In the genomic region with DNA sequence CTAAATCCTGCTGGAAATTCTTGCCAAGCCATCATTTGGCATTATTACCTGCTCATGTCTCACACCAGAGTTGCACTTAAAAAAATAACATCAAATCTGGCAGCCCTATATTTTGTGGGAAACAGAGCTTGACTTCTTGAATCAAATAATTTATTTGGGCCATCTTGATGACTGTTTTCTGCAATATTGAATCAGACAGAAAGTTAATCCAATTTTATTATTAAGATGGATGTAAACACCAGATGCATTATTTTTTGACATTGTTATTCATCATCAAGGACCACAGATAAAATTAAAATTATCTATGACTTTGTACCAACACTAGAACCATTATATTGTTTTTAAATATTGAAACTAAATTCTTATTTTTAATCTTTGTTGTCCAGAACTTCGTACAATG, we compare ENCODE assay signal across 23 cellular contexts.
DNase-seq lines count a peak whose midpoint lies in the region; FAIRE-seq and TF ChIP-seq lines count a peak whose summit lies in the region.
"Had no signal": no experiment of that assay in that cellular context is flagged by ENCODE, and none has a peak within 500 bp of the region (broad histone marks: within the 10 kb centered on the region; RNA-seq: fewer than 3 reads in every experiment).

No MANE protein-coding gene starts in this region.

- no peak for TF ChIP-seq CTCF in SK-N-SH (IDR thresholded peaks at IDR 0.05)

- H3K9ac ChIP-seq in BLaER1, result no peak overlapping the region
- H3K9ac ChIP-seq in SK-N-SH, result no peak overlapping the region

- no peaks in the 10 kb centered on the region for H4K20me1 ChIP-seq in BLaER1
- no peaks in the 10 kb centered on the region for H4K20me1 ChIP-seq in SK-N-SH (ENCODE audit: insufficient read depth)

- H3K4me3 ChIP-seq in BLaER1, result no peak overlapping the region
- no peak overlapping the region for H3K4me3 ChIP-seq in SK-N-SH (ENCODE audit: low read depth in 2 of 2, low read length in 1 of 2)
- H3K4me3 ChIP-seq: A549 had no signal

- no peak for TF ChIP-seq RAD21 in SK-N-SH (IDR thresholded peaks at IDR 0.05; ENCODE audit: low read length)

- peaks cover 17% of the 10 kb centered on the region for H3K9me3 ChIP-seq in BLaER1
- no peaks in the 10 kb centered on the region for H3K9me3 ChIP-seq in SK-N-SH
- H3K9me3 ChIP-seq: A549 had no signal

- WGBS in SK-N-SH (ENCODE audit: low lambda C conversion rate), result 24% methylated on average over 1 of the region's 1 CpG

- no peak overlapping the region for H3K27ac ChIP-seq in BLaER1
- peak overlapping the region; percentile 3 to 85; a peak in 3 of 4 replicates for H3K27ac ChIP-seq in SK-N-SH (ENCODE audit: low read depth in 2 of 2, low read length in 1 of 2)
- H3K27ac ChIP-seq: 22Rv1, A549 had no signal

- H2AFZ ChIP-seq in SK-N-SH (ENCODE audit: low read depth), result no peak overlapping the region

- no peaks in the 10 kb centered on the region for H3K9me2 ChIP-seq in SK-N-SH

- H3K36me3 ChIP-seq in BLaER1, result peaks cover 8% of the 10 kb centered on the region; the same call in 1 of the 2 replicates
- H3K36me3 ChIP-seq in SK-N-SH (replicated peaks in 1 of 2; ENCODE audit: control insufficient read depth in 1 of 2, insufficient read depth in 2 of 2, low read length in 1 of 2), result no peaks in the 10 kb centered on the region

- no peaks in the 10 kb centered on the region for H3F3A ChIP-seq in SK-N-SH (replicated peaks; ENCODE audit: insufficient read depth)

- FAIRE-seq in RCC 7860 (lab: Jason Lieb, UNC), result no peak
- FAIRE-seq: A549, G401.6, GM12891, GM19239 had no signal

- H3K4me2 ChIP-seq in BLaER1, result peak overlapping the region; percentile 23; the same call in 1 of the 2 replicates
- H3K4me2 ChIP-seq in SK-N-SH, result no peak overlapping the region
- H3K4me2 ChIP-seq: A549 had no signal

- H3K27me3 ChIP-seq in BLaER1 (no peaks in the 10 kb centered on the region), SK-N-SH (ENCODE audit: insufficient read depth) (no peaks in the 10 kb centered on the region)

- POLR2A ChIA-PET in SK-N-SH (lab: Yijun Ruan, JAX), result interaction anchor here (0.6 kb wide), 1 partner anchor 9 kb away, joined by 3 read pairs; no protein-coding TSS in a partner anchor

- no peaks in the 10 kb centered on the region for H3K79me2 ChIP-seq in SK-N-SH (ENCODE audit: insufficient read depth)

- H3K4me1 ChIP-seq in BLaER1 (peaks cover 87% of the 10 kb centered on the region), SK-N-SH (ENCODE audit: control insufficient read depth in 1 of 2, insufficient read depth in 2 of 2, low read depth in 1 of 2, low read length in 1 of 2) (peaks cover 0 to 5% of the 10 kb centered on the region in 2 experiments; a peak in 2 of 4 replicates)
- H3K4me1 ChIP-seq: A549 had no signal

- peak; percentile 11 for DNase-seq in SK-N-SH
- peak; percentile 48 for DNase-seq in cerebellar cortex (ENCODE audit: low spot score)
- no peak for DNase-seq in RCC 7860 (ENCODE audit: low spot score)
- no peak for DNase-seq in T-helper 2 cell
- DNase-seq: AML-193; C1 segment of cervical spinal cord; CD4-positive, alpha-beta memory T cell; CD4-positive, CD25-positive, alpha-beta regulatory T cell; CD8-positive, alpha-beta memory T cell; COR-L47; DMS 273 treated with DMSO at 0.1 percent for 48 hours; DMS153; DMS53; DMS79; DND-41; EL; GF-D8 had no signal

- TF ChIP-seq EP300 in SK-N-SH (IDR thresholded peaks at IDR 0.05; ENCODE audit: borderline replicate concordance in 1 of 2, low read depth in 1 of 2, low read length in 1 of 2), result peak in 1 of 2 experiments; percentile 93; a peak in 2 of 4 replicates

- CTCF ChIA-PET in SK-N-SH (lab: Yijun Ruan, JAX), result interaction anchor here (1.2 to 1.4 kb wide), 2 partner anchors 12 to 25 kb away, joined by 3 read pairs; no protein-coding TSS in a partner anchor

TF ChIP-seq in SK-N-SH, 30 proteins besides CTCF, POLR2A, EP300 and RAD21:
- no peak for TF ChIP-seq SIN3A (IDR thresholded peaks at IDR 0.05; ENCODE audit: borderline replicate concordance, low read depth, low read length)
- TF ChIP-seq, protein P1, sequence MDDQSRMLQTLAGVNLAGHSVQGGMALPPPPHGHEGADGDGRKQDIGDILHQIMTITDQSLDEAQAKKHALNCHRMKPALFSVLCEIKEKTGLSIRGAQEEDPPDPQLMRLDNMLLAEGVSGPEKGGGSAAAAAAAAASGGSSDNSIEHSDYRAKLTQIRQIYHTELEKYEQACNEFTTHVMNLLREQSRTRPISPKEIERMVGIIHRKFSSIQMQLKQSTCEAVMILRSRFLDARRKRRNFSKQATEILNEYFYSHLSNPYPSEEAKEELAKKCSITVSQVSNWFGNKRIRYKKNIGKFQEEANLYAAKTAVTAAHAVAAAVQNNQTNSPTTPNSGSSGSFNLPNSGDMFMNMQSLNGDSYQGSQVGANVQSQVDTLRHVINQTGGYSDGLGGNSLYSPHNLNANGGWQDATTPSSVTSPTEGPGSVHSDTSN (IDR thresholded peaks at IDR 0.05), result peak; percentile 9; the same call in 1 of the 2 replicates
- no peak for TF ChIP-seq NRF1 (IDR thresholded peaks at IDR 0.05; ENCODE audit: low read depth, low read length)
- TF ChIP-seq MEF2A (IDR thresholded peaks at IDR 0.05; ENCODE audit: borderline replicate concordance, low read depth), result no peak
- TF ChIP-seq GATA2 (CRISPR knock-in tag; IDR thresholded peaks at IDR 0.05), result no peak
- no peak for TF ChIP-seq SMC3 (IDR thresholded peaks at IDR 0.05; ENCODE audit: low read depth, low read length)
- TF ChIP-seq TCF12 (IDR thresholded peaks at IDR 0.05), result peak; percentile 14; the same call in 1 of the 2 replicates
- no peak for TF ChIP-seq NFIC (IDR thresholded peaks at IDR 0.05; ENCODE audit: borderline replicate concordance)
- TF ChIP-seq CHD2 (IDR thresholded peaks at IDR 0.05; ENCODE audit: low read length, partially characterized antibody), result peak; percentile 28

Comparison
In these comparisons a context has a peak if more than half of its experiments do, and no peak if none do; other contexts are left out.
1. DNase-seq: peak in SK-N-SH (single experiment) and cerebellar cortex (single experiment); none in RCC 7860 (single experiment) and T-helper 2 cell (0 of 5).